Comparison of ENCODE assay signal across 22 cellular contexts in the genomic region with DNA sequence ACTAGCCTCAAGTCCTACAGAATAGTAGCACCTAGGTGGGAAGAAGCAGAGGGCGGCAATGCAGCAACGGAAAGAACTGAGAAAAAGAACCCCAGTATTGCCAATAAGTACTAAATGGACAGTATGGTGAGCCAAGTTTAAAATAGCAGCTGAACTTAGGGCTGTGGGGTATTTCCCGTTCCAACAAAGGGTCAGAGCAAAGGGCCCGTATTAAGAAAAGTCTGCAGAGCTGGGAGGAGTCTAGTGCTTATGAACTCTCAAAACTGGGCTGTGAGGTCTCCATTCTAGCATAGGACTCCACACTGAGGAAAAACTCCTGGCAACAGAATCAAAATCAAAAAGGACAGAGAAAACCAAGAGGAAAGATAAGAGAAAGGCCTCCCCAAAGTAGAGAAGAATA.
"Had no signal": no experiment of that assay in that cellular context is flagged by ENCODE, and none has a peak within 500 bp of the region (broad histone marks: within the 10 kb centered on the region; RNA-seq: fewer than 3 reads in every experiment).

No MANE protein-coding gene starts in this region.

- H3K27me3 ChIP-seq: ascending aorta, esophagus muscularis mucosa, suprapubic skin, transverse colon, uterus had no signal

- H3K27ac ChIP-seq: ascending aorta, esophagus muscularis mucosa, left ventricle myocardium inferior, suprapubic skin, transverse colon, uterus, WERI-Rb-1 had no signal

- H3K4me1 Mint-ChIP-seq: activated CD8-positive, alpha-beta memory T cell treated with anti-CD3 and anti-CD28 coated beads, Interleukin-2, amount 10 ng/mL, durations not matched to agents 7 days and 5 days; immature natural killer cell had no signal

- H3K36me3 ChIP-seq: suprapubic skin, uterus, WERI-Rb-1 had no signal

- H3K4me1 ChIP-seq: suprapubic skin, transverse colon, uterus had no signal

- H3K36me3 Mint-ChIP-seq: natural killer cell had no signal

- DNase-seq: activated CD4-positive, alpha-beta T cell treated with anti-CD3 and anti-CD28 coated beads for 1 hour; activated CD4-positive, alpha-beta T cell treated with anti-CD3 and anti-CD28 coated beads, Interleukin-2, amount 50 U/mL, for 48 hours; activated CD8-positive, alpha-beta memory T cell treated with anti-CD3 and anti-CD28 coated beads, Interleukin-2, amount 10 ng/mL, durations not matched to agents 7 days and 5 days; cerebellar nuclear complex; effector CD8-positive, alpha-beta T cell; immature natural killer cell; kidney glomerular epithelial cell; left ventricle myocardium inferior; mucosa of descending colon; natural killer cell; stimulated activated CD4-positive, alpha-beta T cell treated with anti-CD3 and anti-CD28 coated beads, Interleukin-12 subunit alpha, Interleukin-12 subunit beta, amount 100 ng/mL, for 4 hours; stimulated activated CD4-positive, alpha-beta T cell treated with anti-CD3 and anti-CD28 coated beads, Interleukin-2, amount 100 ng/mL, for 24 hours; stimulated activated naive CD8-positive, alpha-beta T cell treated with anti-CD3 and anti-CD28 coated beads, Interleukin-15, amount 100 ng/mL, for 72 hours; T-helper 2 cell; transverse colon; uterus; WERI-Rb-1 had no signal

- H3K9me3 ChIP-seq: ascending aorta, esophagus muscularis mucosa, left ventricle myocardium inferior, suprapubic skin, uterus had no signal

- H3K27ac Mint-ChIP-seq: activated CD8-positive, alpha-beta memory T cell treated with anti-CD3 and anti-CD28 coated beads, Interleukin-2, amount 10 ng/mL, durations not matched to agents 7 days and 5 days; dendritic cell treated with granulocyte-macrophage colony-stimulating factor and Interleukin-4, amounts not matched to agents 40 ng/mL and 50 ng/mL, for 4 days; memory B cell; natural killer cell had no signal

- ATAC-seq: activated CD8-positive, alpha-beta memory T cell treated with anti-CD3 and anti-CD28 coated beads, Interleukin-2, amount 10 ng/mL, durations not matched to agents 7 days and 5 days; mucosa of descending colon; natural killer cell; stimulated activated naive CD8-positive, alpha-beta T cell treated with anti-CD3 and anti-CD28 coated beads, Interleukin-15, amount 100 ng/mL, for 72 hours had no signal

- H3K4me3 Mint-ChIP-seq: activated CD8-positive, alpha-beta memory T cell treated with anti-CD3 and anti-CD28 coated beads, Interleukin-2, amount 10 ng/mL, durations not matched to agents 7 days and 5 days; dendritic cell treated with granulocyte-macrophage colony-stimulating factor and Interleukin-4, amounts not matched to agents 40 ng/mL and 50 ng/mL, for 4 days; immature natural killer cell; memory B cell; natural killer cell had no signal

- H3K27me3 Mint-ChIP-seq: activated CD8-positive, alpha-beta memory T cell treated with anti-CD3 and anti-CD28 coated beads, Interleukin-2, amount 10 ng/mL, durations not matched to agents 7 days and 5 days; dendritic cell treated with granulocyte-macrophage colony-stimulating factor and Interleukin-4, amounts not matched to agents 40 ng/mL and 50 ng/mL, for 4 days; memory B cell; stimulated activated naive CD8-positive, alpha-beta T cell treated with anti-CD3 and anti-CD28 coated beads, Interleukin-15, amount 100 ng/mL, for 72 hours had no signal

- H3K9me3 Mint-ChIP-seq: immature natural killer cell had no signal

- H3K4me3 ChIP-seq: ascending aorta, esophagus muscularis mucosa, left ventricle myocardium inferior, mucosa of descending colon, suprapubic skin, transverse colon, uterus had no signal
